Comparison of ENCODE assay signal across 8 cellular contexts in genomic region chr5:50501510-50502209, GRCh38.
DNase-seq lines count a peak whose midpoint lies in the region; ATAC-seq and TF ChIP-seq lines count a peak whose summit lies in the region.

No MANE protein-coding gene starts in this region.

- intact Hi-C loops in CD8-positive, alpha-beta T cell (cut with DNase I, micrococcal nuclease) = no loop called here
- intact Hi-C loops in left colon (cut with DNase I, micrococcal nuclease) = no loop called here
- intact Hi-C loops in heart left ventricle (cut with DNase I) = no loop called here
- intact Hi-C loops in transverse colon (cut with DNase I; ENCODE audit: low total_unique reads) = no loop called here

- H3K4me3 Mint-ChIP-seq in CD8-positive, alpha-beta T cell = peak overlapping the region; percentile 50
- peak overlapping the region; percentile 42 for H3K4me3 Mint-ChIP-seq in activated CD8-positive, alpha-beta T cell treated with anti-CD3 and anti-CD28 coated beads, Interleukin-2, amount 10 ng/mL, durations not matched to agents 7 days and 5 days

- H3K36me3 Mint-ChIP-seq in CD8-positive, alpha-beta T cell = no peaks in the 10 kb centered on the region
- H3K36me3 Mint-ChIP-seq in activated CD8-positive, alpha-beta T cell treated with anti-CD3 and anti-CD28 coated beads, Interleukin-2, amount 10 ng/mL, durations not matched to agents 7 days and 5 days (ENCODE audit: low read depth) = peaks cover 26% of the 10 kb centered on the region

- WGBS in heart left ventricle, 4 donors = 37 to 58% (median 44%) methylated on average over 2 of the region's 2 CpGs
- 41 to 65% methylated on average over 2 of the region's 2 CpGs for WGBS in transverse colon (ENCODE audit: low coverage in 1 of 2), 2 donors

- in situ Hi-C loops in transverse colon (cut with MboI; ENCODE audit: low pct_ligation_motif_present in 1 of 4, low pct_unique_long_range_greater_than_20kb in 1 of 4, low sequenced_read_pairs in 3 of 4) = no loop called here

- H3K9me3 ChIP-seq in CD8-positive, alpha-beta T cell (ENCODE audit: low read length) = no peaks in the 10 kb centered on the region
- H3K9me3 ChIP-seq in heart left ventricle (no peaks in the 10 kb centered on the region), transverse colon (no peaks in the 10 kb centered on the region)

- H3K27ac ChIP-seq in CD8-positive, alpha-beta T cell (ENCODE audit: low read depth, low read length) = no peak overlapping the region
- peak overlapping the region in 1 of 12 donors; percentile 19 for H3K27ac ChIP-seq in heart left ventricle
- H3K27ac ChIP-seq in transverse colon = no peak overlapping the region

- CTCF ChIA-PET in CD8-positive, alpha-beta T cell (lab: Charles Lee) = no interaction called here
- CTCF ChIA-PET in activated CD8-positive, alpha-beta T cell treated with anti-CD3 and anti-CD28 coated beads, Interleukin-2, amount 10 ng/mL, durations not matched to agents 7 days and 5 days (lab: Charles Lee) = no interaction called here

- no peaks in the 10 kb centered on the region for H3K27me3 Mint-ChIP-seq in CD8-positive, alpha-beta T cell (ENCODE audit: low read depth)
- no peaks in the 10 kb centered on the region for H3K27me3 Mint-ChIP-seq in activated CD8-positive, alpha-beta T cell treated with anti-CD3 and anti-CD28 coated beads, Interleukin-2, amount 10 ng/mL, durations not matched to agents 7 days and 5 days (ENCODE audit: low read depth)

- H3K27me3 ChIP-seq in CD8-positive, alpha-beta T cell (ENCODE audit: insufficient read depth, low read length) = no peaks in the 10 kb centered on the region
- no peaks in the 10 kb centered on the region for H3K27me3 ChIP-seq in heart left ventricle
- H3K27me3 ChIP-seq in transverse colon = no peaks in the 10 kb centered on the region

- TF ChIP-seq CTCF in CD8-positive, alpha-beta T cell (IDR thresholded peaks at IDR 0.05) = no peak
- no peak for TF ChIP-seq CTCF in heart left ventricle (IDR thresholded peaks at IDR 0.05)
- no peak for TF ChIP-seq CTCF in transverse colon (IDR thresholded peaks at IDR 0.05)

- no peak for TF ChIP-seq POLR2A in heart left ventricle (IDR thresholded peaks at IDR 0.05)
- no peak for TF ChIP-seq POLR2A in transverse colon (IDR thresholded peaks at IDR 0.05)

- H3K36me3 ChIP-seq in CD8-positive, alpha-beta T cell (ENCODE audit: insufficient read depth, low read length) = no peaks in the 10 kb centered on the region
- H3K36me3 ChIP-seq in heart left ventricle (no peaks in the 10 kb centered on the region), transverse colon (no peaks in the 10 kb centered on the region)

- peaks cover 2% of the 10 kb centered on the region for H3K9me3 Mint-ChIP-seq in CD8-positive, alpha-beta T cell
- peaks cover 14% of the 10 kb centered on the region for H3K9me3 Mint-ChIP-seq in activated CD8-positive, alpha-beta T cell treated with anti-CD3 and anti-CD28 coated beads, Interleukin-2, amount 10 ng/mL, durations not matched to agents 7 days and 5 days (ENCODE audit: insufficient read depth)

- no peak for DNase-seq in CD8-positive, alpha-beta T cell
- no peak for DNase-seq in activated CD8-positive, alpha-beta T cell treated with anti-CD3 and anti-CD28 coated beads, Interleukin-2, amount 10 ng/mL, durations not matched to agents 7 days and 5 days
- no peak for DNase-seq in left colon
- DNase-seq in stimulated activated CD4-positive, alpha-beta T cell treated with anti-CD3 and anti-CD28 coated beads, Interleukin-2, amount 100 ng/mL, for 24 hours = no peak
- DNase-seq in heart left ventricle = no peak
- DNase-seq in transverse colon = no peak

- POLR2A ChIA-PET in CD8-positive, alpha-beta T cell (lab: Charles Lee) = interaction anchor here (0.6 to 0.9 kb wide), 2 partner anchors 57 to 60 kb away, joined by 3 to 6 read pairs; partner anchors contain the start of gene EMB
- POLR2A ChIA-PET in activated CD8-positive, alpha-beta T cell treated with anti-CD3 and anti-CD28 coated beads, Interleukin-2, amount 10 ng/mL, durations not matched to agents 7 days and 5 days (lab: Charles Lee) = interaction anchor here (1.4 kb wide), 1 partner anchor 61 kb away, joined by 4 read pairs; the partner anchor contains the start of gene EMB

- H3K4me1 ChIP-seq in CD8-positive, alpha-beta T cell (ENCODE audit: insufficient read depth, low read length) = peaks cover 7% of the 10 kb centered on the region
- H3K4me1 ChIP-seq in heart left ventricle = no peaks in the 10 kb centered on the region
- no peaks in the 10 kb centered on the region for H3K4me1 ChIP-seq in transverse colon

- no peak for TF ChIP-seq EP300 in transverse colon (IDR thresholded peaks at IDR 0.05; ENCODE audit: low read depth)

- H3K27ac Mint-ChIP-seq in CD8-positive, alpha-beta T cell = peak overlapping the region; percentile 53
- H3K27ac Mint-ChIP-seq in activated CD8-positive, alpha-beta T cell treated with anti-CD3 and anti-CD28 coated beads, Interleukin-2, amount 10 ng/mL, durations not matched to agents 7 days and 5 days = peak overlapping the region; percentile 65

- H3K4me1 Mint-ChIP-seq in CD8-positive, alpha-beta T cell (ENCODE audit: low read depth) = peaks cover 14% of the 10 kb centered on the region
- peaks cover 19% of the 10 kb centered on the region for H3K4me1 Mint-ChIP-seq in activated CD8-positive, alpha-beta T cell treated with anti-CD3 and anti-CD28 coated beads, Interleukin-2, amount 10 ng/mL, durations not matched to agents 7 days and 5 days (ENCODE audit: low read depth)

- H3K4me3 ChIP-seq in CD8-positive, alpha-beta T cell (ENCODE audit: low read depth, low read length) = no peak overlapping the region
- H3K4me3 ChIP-seq in heart left ventricle (no peak overlapping the region), transverse colon (no peak overlapping the region)

- ATAC-seq in CD8-positive, alpha-beta T cell = no peak
- ATAC-seq in GM19463 (IDR thresholded peaks at IDR 0.05; ENCODE audit: unreplicated experiment) (peak; percentile 97), HG03432 (IDR thresholded peaks at IDR 0.05; ENCODE audit: unreplicated experiment) (peak; percentile 100), left colon (no peak), heart left ventricle (no peak)
- ATAC-seq in activated CD8-positive, alpha-beta T cell treated with anti-CD3 and anti-CD28 coated beads, Interleukin-2, amount 10 ng/mL, durations not matched to agents 7 days and 5 days = peak; percentile 82

Comparison
In these comparisons a context has a peak if more than half of its experiments do, and no peak if none do; other contexts are left out.
1. ATAC-seq: peak in GM19463 (single experiment), HG03432 (single experiment) and activated CD8-positive, alpha-beta T cell treated with anti-CD3 and anti-CD28 coated beads, Interleukin-2, amount 10 ng/mL, durations not matched to agents 7 days and 5 days (single experiment); none in CD8-positive, alpha-beta T cell (single experiment), left colon (single experiment) and heart left ventricle (0 of 4).